In genomic region chr1:18902523-18903312, GRCh38 we compare ENCODE assay signal across 1 cellular context.
TF ChIP-seq lines count a peak whose summit lies in the region.

ALDH4A1 (minus strand) TSS chr1:18902555; CDS start chr1:18902523, 32 bp downstream.

TF ChIP-seq in GM12878, 131 proteins besides CTCF, POLR2A, EP300 and RAD21 (continued from another document):
- TF ChIP-seq GATAD2B (conservative IDR thresholded peaks at IDR 0.05; ENCODE audit: low read depth), result 0 out of 2 replicates have a peak, but pooled peaks have one; percentile 14
- TF ChIP-seq, protein P1, sequence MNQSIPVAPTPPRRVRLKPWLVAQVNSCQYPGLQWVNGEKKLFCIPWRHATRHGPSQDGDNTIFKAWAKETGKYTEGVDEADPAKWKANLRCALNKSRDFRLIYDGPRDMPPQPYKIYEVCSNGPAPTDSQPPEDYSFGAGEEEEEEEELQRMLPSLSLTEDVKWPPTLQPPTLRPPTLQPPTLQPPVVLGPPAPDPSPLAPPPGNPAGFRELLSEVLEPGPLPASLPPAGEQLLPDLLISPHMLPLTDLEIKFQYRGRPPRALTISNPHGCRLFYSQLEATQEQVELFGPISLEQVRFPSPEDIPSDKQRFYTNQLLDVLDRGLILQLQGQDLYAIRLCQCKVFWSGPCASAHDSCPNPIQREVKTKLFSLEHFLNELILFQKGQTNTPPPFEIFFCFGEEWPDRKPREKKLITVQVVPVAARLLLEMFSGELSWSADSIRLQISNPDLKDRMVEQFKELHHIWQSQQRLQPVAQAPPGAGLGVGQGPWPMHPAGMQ (IDR thresholded peaks at IDR 0.05; ENCODE audit: borderline replicate concordance), result no peak
- 0 out of 2 replicates have a peak, but pooled peaks have one; percentile 35 for TF ChIP-seq CBFB (IDR thresholded peaks at IDR 0.05; ENCODE audit: low read depth)
- TF ChIP-seq ASH2L (IDR thresholded peaks at IDR 0.05; ENCODE audit: borderline replicate concordance, low read depth), result 0 out of 2 replicates have a peak, but pooled peaks have one; percentile 9
- 0 out of 2 replicates have a peak, but pooled peaks have one; percentile 35 for TF ChIP-seq PML (IDR thresholded peaks at IDR 0.05; ENCODE audit: low read length)
- TF ChIP-seq, protein P2, sequence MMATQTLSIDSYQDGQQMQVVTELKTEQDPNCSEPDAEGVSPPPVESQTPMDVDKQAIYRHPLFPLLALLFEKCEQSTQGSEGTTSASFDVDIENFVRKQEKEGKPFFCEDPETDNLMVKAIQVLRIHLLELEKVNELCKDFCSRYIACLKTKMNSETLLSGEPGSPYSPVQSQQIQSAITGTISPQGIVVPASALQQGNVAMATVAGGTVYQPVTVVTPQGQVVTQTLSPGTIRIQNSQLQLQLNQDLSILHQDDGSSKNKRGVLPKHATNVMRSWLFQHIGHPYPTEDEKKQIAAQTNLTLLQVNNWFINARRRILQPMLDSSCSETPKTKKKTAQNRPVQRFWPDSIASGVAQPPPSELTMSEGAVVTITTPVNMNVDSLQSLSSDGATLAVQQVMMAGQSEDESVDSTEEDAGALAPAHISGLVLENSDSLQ (IDR thresholded peaks at IDR 0.05), result peak; percentile 90
- 0 out of 2 replicates have a peak, but pooled peaks have one; percentile 46 for TF ChIP-seq RCOR1 (conservative IDR thresholded peaks at IDR 0.05; ENCODE audit: low read depth, low read length)
- TF ChIP-seq SREBF1 (IDR thresholded peaks at IDR 0.05; ENCODE audit: low read length), result peak; percentile 99
- TF ChIP-seq NKRF (conservative IDR thresholded peaks at IDR 0.05), result peak; percentile 40
- TF ChIP-seq HDAC2 (IDR thresholded peaks at IDR 0.05), result no peak
- TF ChIP-seq BACH1 (IDR thresholded peaks at IDR 0.05; ENCODE audit: borderline replicate concordance), result 0 out of 2 replicates have a peak, but pooled peaks have one; percentile 31
- TF ChIP-seq, protein P3, sequence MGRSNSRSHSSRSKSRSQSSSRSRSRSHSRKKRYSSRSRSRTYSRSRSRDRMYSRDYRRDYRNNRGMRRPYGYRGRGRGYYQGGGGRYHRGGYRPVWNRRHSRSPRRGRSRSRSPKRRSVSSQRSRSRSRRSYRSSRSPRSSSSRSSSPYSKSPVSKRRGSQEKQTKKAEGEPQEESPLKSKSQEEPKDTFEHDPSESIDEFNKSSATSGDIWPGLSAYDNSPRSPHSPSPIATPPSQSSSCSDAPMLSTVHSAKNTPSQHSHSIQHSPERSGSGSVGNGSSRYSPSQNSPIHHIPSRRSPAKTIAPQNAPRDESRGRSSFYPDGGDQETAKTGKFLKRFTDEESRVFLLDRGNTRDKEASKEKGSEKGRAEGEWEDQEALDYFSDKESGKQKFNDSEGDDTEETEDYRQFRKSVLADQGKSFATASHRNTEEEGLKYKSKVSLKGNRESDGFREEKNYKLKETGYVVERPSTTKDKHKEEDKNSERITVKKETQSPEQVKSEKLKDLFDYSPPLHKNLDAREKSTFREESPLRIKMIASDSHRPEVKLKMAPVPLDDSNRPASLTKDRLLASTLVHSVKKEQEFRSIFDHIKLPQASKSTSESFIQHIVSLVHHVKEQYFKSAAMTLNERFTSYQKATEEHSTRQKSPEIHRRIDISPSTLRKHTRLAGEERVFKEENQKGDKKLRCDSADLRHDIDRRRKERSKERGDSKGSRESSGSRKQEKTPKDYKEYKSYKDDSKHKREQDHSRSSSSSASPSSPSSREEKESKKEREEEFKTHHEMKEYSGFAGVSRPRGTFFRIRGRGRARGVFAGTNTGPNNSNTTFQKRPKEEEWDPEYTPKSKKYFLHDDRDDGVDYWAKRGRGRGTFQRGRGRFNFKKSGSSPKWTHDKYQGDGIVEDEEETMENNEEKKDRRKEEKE (IDR thresholded peaks at IDR 0.05), result peak; percentile 98
- TF ChIP-seq PBX3 (IDR thresholded peaks at IDR 0.05; ENCODE audit: insufficient replicate concordance, low read depth, low read length), result peak; percentile 37
- peak; percentile 52 for TF ChIP-seq SIX5 (IDR thresholded peaks at IDR 0.05; ENCODE audit: low read depth, low read length, severe bottlenecking)
- TF ChIP-seq, protein P4, sequence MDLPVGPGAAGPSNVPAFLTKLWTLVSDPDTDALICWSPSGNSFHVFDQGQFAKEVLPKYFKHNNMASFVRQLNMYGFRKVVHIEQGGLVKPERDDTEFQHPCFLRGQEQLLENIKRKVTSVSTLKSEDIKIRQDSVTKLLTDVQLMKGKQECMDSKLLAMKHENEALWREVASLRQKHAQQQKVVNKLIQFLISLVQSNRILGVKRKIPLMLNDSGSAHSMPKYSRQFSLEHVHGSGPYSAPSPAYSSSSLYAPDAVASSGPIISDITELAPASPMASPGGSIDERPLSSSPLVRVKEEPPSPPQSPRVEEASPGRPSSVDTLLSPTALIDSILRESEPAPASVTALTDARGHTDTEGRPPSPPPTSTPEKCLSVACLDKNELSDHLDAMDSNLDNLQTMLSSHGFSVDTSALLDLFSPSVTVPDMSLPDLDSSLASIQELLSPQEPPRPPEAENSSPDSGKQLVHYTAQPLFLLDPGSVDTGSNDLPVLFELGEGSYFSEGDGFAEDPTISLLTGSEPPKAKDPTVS (IDR thresholded peaks at IDR 0.05; ENCODE audit: low read depth, low read length), result peak; percentile 33; the same call in 1 of the 2 replicates
- TF ChIP-seq CBX5 (IDR thresholded peaks at IDR 0.05; ENCODE audit: low read depth), result no peak
- TF ChIP-seq SMC3 (IDR thresholded peaks at IDR 0.05; ENCODE audit: borderline replicate concordance, low read length), result no peak
- TF ChIP-seq IRF4 (IDR thresholded peaks at IDR 0.05; ENCODE audit: low read depth, low read length), result no peak
- TF ChIP-seq, protein P5, sequence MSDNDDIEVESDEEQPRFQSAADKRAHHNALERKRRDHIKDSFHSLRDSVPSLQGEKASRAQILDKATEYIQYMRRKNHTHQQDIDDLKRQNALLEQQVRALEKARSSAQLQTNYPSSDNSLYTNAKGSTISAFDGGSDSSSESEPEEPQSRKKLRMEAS (IDR thresholded peaks at IDR 0.05; ENCODE audit: low read depth, low read length), result peak; percentile 87
- peak; percentile 28 for TF ChIP-seq CREM (IDR thresholded peaks at IDR 0.05; ENCODE audit: low read depth)
- peak; percentile 42 for TF ChIP-seq POU2F2 (IDR thresholded peaks at IDR 0.05; ENCODE audit: borderline replicate concordance, low read depth, low read length)
- TF ChIP-seq PRDM15 (CRISPR knock-in tag; IDR thresholded peaks at IDR 0.05), result no peak
- TF ChIP-seq SKIL (IDR thresholded peaks at IDR 0.05; ENCODE audit: low read depth, poor library complexity, severe bottlenecking), result peak; percentile 99
- TF ChIP-seq WRNIP1 (IDR thresholded peaks at IDR 0.05; ENCODE audit: borderline replicate concordance, low read depth, low read length), result no peak
- TF ChIP-seq RELA (IDR thresholded peaks at IDR 0.05; ENCODE audit: borderline replicate concordance, partially characterized antibody), result peak; percentile 37
- peak; percentile 77 for TF ChIP-seq E4F1 (IDR thresholded peaks at IDR 0.05; ENCODE audit: borderline replicate concordance, partially characterized antibody)
- peak; percentile 83; the same call in 1 of the 2 replicates for TF ChIP-seq ZNF207 (IDR thresholded peaks at IDR 0.05; ENCODE audit: borderline replicate concordance)
- TF ChIP-seq NBN (IDR thresholded peaks at IDR 0.05), result peak; percentile 85
- peak; percentile 99 for TF ChIP-seq JUND (IDR thresholded peaks at IDR 0.05; ENCODE audit: low read depth, low read length)
- no peak for TF ChIP-seq SMAD5 (IDR thresholded peaks at IDR 0.05; ENCODE audit: low read depth)
